16 cellular contexts compared by ENCODE assay signal in genomic region chr5:142878638-142879037, GRCh38.
DNase-seq lines count a peak whose midpoint lies in the region; ATAC-seq and TF ChIP-seq lines count a peak whose summit lies in the region.
"Had no signal": no experiment of that assay in that cellular context is flagged by ENCODE, and none has a peak within 500 bp of the region (broad histone marks: within the 10 kb centered on the region; RNA-seq: fewer than 3 reads in every experiment).

No MANE protein-coding gene starts in this region.

- no peak for TF ChIP-seq CTCF in C4-2B (conservative IDR thresholded peaks at IDR 0.05)

- in situ Hi-C loops in G401 (cut with HindIII; ENCODE audit: low sequenced_read_pairs), result no loop called here

- no peaks in the 10 kb centered on the region for H3K27me3 Mint-ChIP-seq in naive thymus-derived CD8-positive, alpha-beta T cell

- DNase-seq in G401 (ENCODE audit: low spot score) (peak; percentile 92), RPMI8226 (peak; percentile 85)
- DNase-seq in naive thymus-derived CD8-positive, alpha-beta T cell, result no peak
- DNase-seq: DMS79, Karpas-422, NCI-H1105, NCI-H1694, NCI-H345, NCI-H526 treated with DMSO at 0.1 percent for 48 hours, PC-9 had no signal

- no peaks in the 10 kb centered on the region for H3K9me3 Mint-ChIP-seq in naive thymus-derived CD8-positive, alpha-beta T cell

- peaks cover 0 to 8% (median 0%) of the 10 kb centered on the region in 4 donors for H3K4me1 Mint-ChIP-seq in naive thymus-derived CD8-positive, alpha-beta T cell

- POLR2A ChIA-PET in naive thymus-derived CD8-positive, alpha-beta T cell (lab: Charles Lee), result no interaction called here

- H3K36me3 Mint-ChIP-seq in naive thymus-derived CD8-positive, alpha-beta T cell, result peaks cover 0 to 44% (median 16%) of the 10 kb centered on the region in 3 donors

- no peak for ATAC-seq in naive thymus-derived CD8-positive, alpha-beta T cell
- no peak for ATAC-seq in HG02973 (IDR thresholded peaks at IDR 0.05; ENCODE audit: unreplicated experiment)
- ATAC-seq in HG02970 (IDR thresholded peaks at IDR 0.05; ENCODE audit: low FRiP score, unreplicated experiment), result no peak
- no peak for ATAC-seq in HG03565 (IDR thresholded peaks at IDR 0.05; ENCODE audit: unreplicated experiment)
- ATAC-seq: A549, Right ventricle myocardium inferior had no signal

- peak overlapping the region; percentile 25 for H3K27ac ChIP-seq in C4-2B
- H3K27ac ChIP-seq: A549, PC-9 had no signal

- H3K4me3 Mint-ChIP-seq in naive thymus-derived CD8-positive, alpha-beta T cell, result no peak overlapping the region

- peak overlapping the region in 6 of 10 donors; percentile 1 to 50 (median 20) for H3K27ac Mint-ChIP-seq in naive thymus-derived CD8-positive, alpha-beta T cell

Comparison
In these comparisons a context has a peak if more than half of its experiments do, and no peak if none do; other contexts are left out.
1. DNase-seq: peak in G401 (single experiment) and RPMI8226 (single experiment); none in naive thymus-derived CD8-positive, alpha-beta T cell (0 of 10).